ENCODE assay signal across 18 cellular contexts in the genomic region with DNA sequence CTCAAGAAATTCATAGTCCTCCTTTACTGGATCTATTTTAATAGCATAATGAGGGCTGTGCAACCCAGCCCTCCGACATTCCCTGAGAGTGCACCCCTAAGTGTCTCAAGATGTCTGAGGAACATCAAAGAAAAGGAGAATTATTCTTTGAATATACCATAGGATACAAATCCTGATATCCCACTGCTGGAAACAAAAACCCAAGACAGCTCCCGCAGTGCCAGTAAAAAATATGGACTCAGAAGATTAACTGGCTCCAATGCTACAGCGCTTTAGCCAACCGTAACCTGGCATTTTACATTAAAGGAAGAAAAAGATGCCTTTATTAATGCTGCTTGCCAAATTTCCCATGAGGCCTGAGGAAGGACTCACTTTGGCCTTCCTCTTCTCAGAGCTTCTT.
DNase-seq lines count a peak whose midpoint lies in the region; FAIRE-seq and TF ChIP-seq lines count a peak whose summit lies in the region.
"Had no signal": no experiment of that assay in that cellular context is flagged by ENCODE, and none has a peak within 500 bp of the region (broad histone marks: within the 10 kb centered on the region; RNA-seq: fewer than 3 reads in every experiment).

No MANE protein-coding gene starts in this region.

- H3K27ac ChIP-seq in HEK293 (ENCODE audit: extremely low read depth, low read depth, low read length) (no peak overlapping the region), esophagus muscularis mucosa (replicated peaks in 1 of 4) (peak overlapping the region; percentile 41 to 61 (median 56)), suprapubic skin (peak overlapping the region; percentile 23), tibial artery (no peak overlapping the region), small intestine (ENCODE audit: low read depth in 1 of 2, low read length in 1 of 2) (peak overlapping the region in 1 of 2 donors; percentile 4)
- H3K27ac ChIP-seq: BLaER1, HL-60 had no signal

- CTCF ChIA-PET in HEK293 (lab: Yijun Ruan, JAX): interaction anchor here (0.7 to 1.0 kb wide), 3 partner anchors 13 to 1981 kb away, joined by 3 read pairs; no protein-coding TSS in a partner anchor

- TF ChIP-seq EP300 in esophagus muscularis mucosa (IDR thresholded peaks at IDR 0.05) (no peak), suprapubic skin (IDR thresholded peaks at IDR 0.05) (no peak)

- FAIRE-seq in small intestine (lab: Jason Lieb, UNC): no peak
- FAIRE-seq: D721Med had no signal

- no peaks in the 10 kb centered on the region for H3K9me3 ChIP-seq in HEK293 (ENCODE audit: control insufficient read depth, insufficient read depth, low read depth, low read length)
- no peaks in the 10 kb centered on the region for H3K9me3 ChIP-seq in esophagus muscularis mucosa
- H3K9me3 ChIP-seq in suprapubic skin: no peaks in the 10 kb centered on the region
- H3K9me3 ChIP-seq in tibial artery: no peaks in the 10 kb centered on the region
- H3K9me3 ChIP-seq in small intestine (ENCODE audit: control insufficient read depth, low read depth): no peaks in the 10 kb centered on the region
- H3K9me3 ChIP-seq: BLaER1 had no signal

- POLR2A ChIA-PET in HEK293 (lab: Yijun Ruan, JAX): no interaction called here

- H3K27me3 ChIP-seq in esophagus muscularis mucosa: no peaks in the 10 kb centered on the region
- H3K27me3 ChIP-seq in suprapubic skin: no peaks in the 10 kb centered on the region
- no peaks in the 10 kb centered on the region for H3K27me3 ChIP-seq in tibial artery
- H3K27me3 ChIP-seq in small intestine (ENCODE audit: control insufficient read depth in 2 of 2, insufficient read depth in 2 of 2, low read length in 2 of 2): no peaks in the 10 kb centered on the region
- H3K27me3 ChIP-seq: BLaER1 had no signal

- peaks cover 17% of the 10 kb centered on the region for H3K4me1 Mint-ChIP-seq in nephron

- H3K4me3 Mint-ChIP-seq in nephron: no peak overlapping the region
- H3K4me3 Mint-ChIP-seq: CD8-positive, alpha-beta T cell; H9 had no signal

- peak overlapping the region; percentile 61 to 71 (median 65) for H3K27ac Mint-ChIP-seq in nephron
- H3K27ac Mint-ChIP-seq: CD8-positive, alpha-beta T cell had no signal

- 83% methylated on average over 4 of the region's 4 CpGs for WGBS in esophagus muscularis mucosa
- 89% methylated on average over 4 of the region's 4 CpGs for WGBS in suprapubic skin
- WGBS in small intestine, 3 donors: 94 to 96% (median 94%) methylated on average over 4 of the region's 4 CpGs

- H3K27me3 Mint-ChIP-seq in nephron (ENCODE audit: low read depth): no peaks in the 10 kb centered on the region

- TF ChIP-seq CTCF in HEK293 (tag by site-specific recombination; IDR thresholded peaks at IDR 0.05) (no peak), esophagus muscularis mucosa (IDR thresholded peaks at IDR 0.05) (no peak), nephron (IDR thresholded peaks at IDR 0.05; ENCODE audit: unreplicated experiment in 3 of 3) (no peak), suprapubic skin (IDR thresholded peaks at IDR 0.05) (no peak), tibial artery (IDR thresholded peaks at IDR 0.05) (no peak)

- H3K4me1 ChIP-seq in HEK293 (ENCODE audit: control insufficient read depth, insufficient read depth, low read length): peaks cover 7% of the 10 kb centered on the region
- H3K4me1 ChIP-seq in esophagus muscularis mucosa: peaks cover 0 to 46% (median 31%) of the 10 kb centered on the region in 4 donors
- H3K4me1 ChIP-seq in suprapubic skin: peaks cover 10% of the 10 kb centered on the region
- peaks cover 0 to 27% (median 8%) of the 10 kb centered on the region in 4 donors for H3K4me1 ChIP-seq in tibial artery
- H3K4me1 ChIP-seq in small intestine (ENCODE audit: control insufficient read depth in 2 of 2, insufficient read depth in 1 of 2, low read depth in 1 of 2, low read length in 1 of 2): no peaks in the 10 kb centered on the region
- H3K4me1 ChIP-seq: BLaER1 had no signal

- H3K4me3 ChIP-seq in HEK293 (ENCODE audit: low read depth, low read length): no peak overlapping the region
- no peak overlapping the region for H3K4me3 ChIP-seq in esophagus muscularis mucosa
- H3K4me3 ChIP-seq in suprapubic skin: no peak overlapping the region
- no peak overlapping the region for H3K4me3 ChIP-seq in tibial artery
- H3K4me3 ChIP-seq in small intestine (ENCODE audit: low read depth in 1 of 2, low read length in 2 of 2): no peak overlapping the region
- H3K4me3 ChIP-seq: BLaER1 had no signal

- H3K36me3 ChIP-seq in HEK293 (ENCODE audit: control insufficient read depth in 2 of 2, insufficient read depth in 1 of 2, low read length in 2 of 2) (no peaks in the 10 kb centered on the region), esophagus muscularis mucosa (no peaks in the 10 kb centered on the region), suprapubic skin (no peaks in the 10 kb centered on the region), tibial artery (no peaks in the 10 kb centered on the region), small intestine (ENCODE audit: control insufficient read depth in 2 of 2, insufficient read depth in 2 of 2, low read length in 2 of 2) (no peaks in the 10 kb centered on the region)
- H3K36me3 ChIP-seq: BLaER1 had no signal

- no peaks in the 10 kb centered on the region for H3K9me3 Mint-ChIP-seq in nephron
- H3K9me3 Mint-ChIP-seq: CD8-positive, alpha-beta T cell; H9 had no signal

- H3K36me3 Mint-ChIP-seq in nephron (ENCODE audit: low read depth): no peaks in the 10 kb centered on the region
- H3K36me3 Mint-ChIP-seq: CD8-positive, alpha-beta T cell had no signal

- intact Hi-C loops in esophagus muscularis mucosa (cut with DNase I): no loop called here
- intact Hi-C loops in tibial artery (cut with DNase I; ENCODE audit: low total_unique reads): loop anchor here (10.0 kb wide), 1 partner anchor 379 kb away; the partner anchor contains the start of gene OSR1

- DNase-seq in esophagus muscularis mucosa (ENCODE audit: extremely low spot score) (no peak), suprapubic skin (ENCODE audit: low spot score in 2 of 2) (peak in 1 of 2 donors; percentile 3), tibial artery (no peak), GOT3 (lab: John Stamatoyannopoulos, UW) (no peak), small intestine (no peak), activated gamma-delta T cell treated with Interleukin-2 at 50 U/mL for 16 hours (no peak)
- DNase-seq: CD8-positive, alpha-beta T cell; DMS79 treated with DMSO at 0.1 percent for 48 hours; H9; NCI-H1417; NCI-H187 treated with DMSO at 0.1 percent for 48 hours; NCI-H446; NCI-H69 had no signal

- TF ChIP-seq POLR2A in esophagus muscularis mucosa (IDR thresholded peaks at IDR 0.05; ENCODE audit: low read depth) (no peak), suprapubic skin (IDR thresholded peaks at IDR 0.05) (no peak)

TF ChIP-seq in HEK293, 187 proteins besides CTCF, POLR2A, EP300 and RAD21:
- TF ChIP-seq ZNF549 (tag by site-specific recombination; IDR thresholded peaks at IDR 0.05) (no peak), ZNF335 (tag by site-specific recombination; conservative IDR thresholded peaks at IDR 0.05) (0 out of 2 replicates have a peak, but pooled peaks have one; percentile 17)

Comparison
In these comparisons a context has a peak if more than half of its experiments do, and no peak if none do; other contexts are left out.
1. H3K27ac ChIP-seq: peak in esophagus muscularis mucosa (4 of 4) and suprapubic skin (single experiment); none in HEK293 (single experiment) and tibial artery (0 of 2).